ENCODE assay signal across 1 cellular context in genomic region chr10:113252650-113253560, GRCh38.
TF ChIP-seq lines count a peak whose summit lies in the region.

No MANE protein-coding gene starts in this region.

TF ChIP-seq in GM23338, 12 proteins besides CTCF, POLR2A, EP300 and RAD21 (continued from another document):
- TF ChIP-seq ZNF462 (CRISPR knock-in tag; IDR thresholded peaks at IDR 0.05) (no peak), ZNF114 (CRISPR knock-in tag; IDR thresholded peaks at IDR 0.05) (no peak), EZH2 (IDR thresholded peaks at IDR 0.05; ENCODE audit: low read depth, unreplicated experiment) (no peak), STAT1 (IDR thresholded peaks at IDR 0.05; ENCODE audit: unreplicated experiment) (no peak)
